21 cellular contexts compared by ENCODE assay signal in genomic region chr9:35054185-35054835, GRCh38.
"Had no signal": no experiment of that assay in that cellular context is flagged by ENCODE, and none has a peak within 500 bp of the region (broad histone marks: within the 10 kb centered on the region; RNA-seq: fewer than 3 reads in every experiment).

No MANE protein-coding gene starts in this region.

- H3K4me3 Mint-ChIP-seq: central memory CD8-positive, alpha-beta T cell; nephron had no signal

- ATAC-seq: activated CD4-positive, CD25-positive, alpha-beta regulatory T cell treated with anti-CD3 and anti-CD28 coated beads, Interleukin-2, amount 50 U/mL, for 24 hours; left cardiac atrium had no signal

- DNase-seq: activated CD4-positive, alpha-beta T cell treated with anti-CD3 and anti-CD28 coated beads, Interleukin-2, amount 50 U/mL, for 4 hours; activated naive CD4-positive, alpha-beta T cell treated with Interleukin-2 at 50 U/mL for 16 hours; aorta; colonic mucosa; erythroblast; foreskin melanocyte; glutamatergic neuron; hippocampal formation; left cardiac atrium; occipital lobe; posterior cingulate gyrus; spleen; stimulated activated naive CD4-positive, alpha-beta T cell; substantia nigra; T-helper 9 cell; tibial artery had no signal

- H3K4me1 Mint-ChIP-seq: nephron had no signal

- H3K27ac ChIP-seq: colonic mucosa, spleen, tibial artery had no signal

- H3K9me3 ChIP-seq: colonic mucosa, spleen, tibial artery had no signal

- H3K4me1 ChIP-seq: colonic mucosa, spleen had no signal

- H3K27ac Mint-ChIP-seq: activated T-helper 2 cell treated with anti-CD3 and anti-CD28 coated beads, Interferon-gamma antibody, Interleukin-2, Interleukin-4, amounts not matched to agents 10 μg/mL and 5 μg/mL and 100 μg/mL, durations not matched to agents 14 hours and 24 hours and 36 hours; nephron had no signal

- H3K9me3 Mint-ChIP-seq: activated T-helper 2 cell treated with anti-CD3 and anti-CD28 coated beads, Interferon-gamma antibody, Interleukin-2, Interleukin-4, amounts not matched to agents 10 μg/mL and 5 μg/mL and 100 μg/mL, durations not matched to agents 14 hours and 24 hours and 36 hours; central memory CD8-positive, alpha-beta T cell had no signal

- FAIRE-seq: islet of Langerhans had no signal

- H3K27me3 Mint-ChIP-seq: central memory CD8-positive, alpha-beta T cell had no signal

- H3K27me3 ChIP-seq: colonic mucosa, spleen, tibial artery had no signal

- H3K4me3 ChIP-seq: colonic mucosa, spleen, tibial artery had no signal
